8 cellular contexts compared by ENCODE assay signal in genomic region chr5:116572375-116573278, GRCh38. TPM values are rescaled to one million over a fixed set of nuclear protein-coding genes. Genes with fewer than 3 reads are reported as not detected.
DNase-seq lines count a peak whose midpoint lies in the region; ATAC-seq and TF ChIP-seq lines count a peak whose summit lies in the region.

No MANE protein-coding gene starts in this region.

- peak; percentile 41 for DNase-seq in WTC11 (ENCODE audit: low spot score)
- peak; percentile 64 for DNase-seq in left ventricle myocardium superior
- peak; percentile 48 for DNase-seq in progenitor cell of endocrine pancreas (ENCODE audit: low spot score, unreplicated experiment)
- DNase-seq in GM20000 (ENCODE audit: low spot score): no peak
- DNase-seq in SKM-1 (lab: John Stamatoyannopoulos, UW; ENCODE audit: unreplicated experiment): no peak

- H3K4me3 Mint-ChIP-seq in WTC11 (peak overlapping the region; percentile 100), progenitor cell of endocrine pancreas (ENCODE audit: low read depth) (peak overlapping the region; percentile 99)

- H3K9me3 Mint-ChIP-seq in WTC11 (no peaks in the 10 kb centered on the region), progenitor cell of endocrine pancreas (ENCODE audit: low read depth) (no peaks in the 10 kb centered on the region)

- H3K9me3 ChIP-seq in HEK293 (ENCODE audit: control insufficient read depth, insufficient read depth, low read depth, low read length): no peaks in the 10 kb centered on the region

- CTCF ChIA-PET in HEK293 (lab: Yijun Ruan, JAX) (interaction anchor here (0.6 to 1.3 kb wide), 6 partner anchors 13 to 822 kb away, joined by 3 to 4 read pairs (median 3); no protein-coding TSS in a partner anchor), WTC11 (lab: Charles Lee) (interaction anchor here (1.2 kb wide), 1 partner anchor 291 kb away, joined by 3 read pairs; no protein-coding TSS in a partner anchor)

- H3K4me1 ChIP-seq in HEK293 (ENCODE audit: control insufficient read depth, insufficient read depth, low read length): peaks cover 14% of the 10 kb centered on the region

- POLR2A ChIA-PET in HEK293 (lab: Yijun Ruan, JAX): no interaction called here
- POLR2A ChIA-PET in WTC11 (lab: Charles Lee): interaction anchor here (0.7 kb wide), 1 partner anchor 199 kb away, joined by 4 read pairs; no protein-coding TSS in a partner anchor

- peak; percentile 57; the same call in 1 of the 2 replicates for TF ChIP-seq CTCF in HEK293 (tag by site-specific recombination; IDR thresholded peaks at IDR 0.05)
- TF ChIP-seq CTCF in WTC11 (IDR thresholded peaks at IDR 0.05): no peak
- TF ChIP-seq CTCF in progenitor cell of endocrine pancreas (IDR thresholded peaks at IDR 0.05; ENCODE audit: unreplicated experiment): no peak
- no peak for TF ChIP-seq CTCF in GM20000 (IDR thresholded peaks at IDR 0.05; ENCODE audit: extremely low read depth, missing control alignments)

- no peak for ATAC-seq in WTC11
- peak; percentile 5 for ATAC-seq in left ventricle myocardium superior
- ATAC-seq in HG03139 (IDR thresholded peaks at IDR 0.05; ENCODE audit: unreplicated experiment): no peak
- no peak for ATAC-seq in HG03442 (IDR thresholded peaks at IDR 0.05; ENCODE audit: unreplicated experiment)

- H3K4me1 Mint-ChIP-seq in WTC11: peaks cover 44% of the 10 kb centered on the region
- H3K4me1 Mint-ChIP-seq in progenitor cell of endocrine pancreas (ENCODE audit: low read depth): peaks cover 29% of the 10 kb centered on the region

- H3K4me3 ChIP-seq in HEK293 (ENCODE audit: low read depth, low read length): peak overlapping the region; percentile 68

- peak overlapping the region; percentile 72 for H3K27ac ChIP-seq in HEK293 (ENCODE audit: extremely low read depth, low read depth, low read length)

- peaks cover 59% of the 10 kb centered on the region for H3K36me3 Mint-ChIP-seq in WTC11
- H3K36me3 Mint-ChIP-seq in progenitor cell of endocrine pancreas (ENCODE audit: insufficient read depth): no peaks in the 10 kb centered on the region

- H3K36me3 ChIP-seq in HEK293 (ENCODE audit: control insufficient read depth in 2 of 2, insufficient read depth in 1 of 2, low read length in 2 of 2): no peaks in the 10 kb centered on the region

- peak overlapping the region; percentile 96 for H3K27ac Mint-ChIP-seq in WTC11
- peak overlapping the region; percentile 98 for H3K27ac Mint-ChIP-seq in progenitor cell of endocrine pancreas

- intact Hi-C loops in left ventricle myocardium superior (cut with micrococcal nuclease): no loop called here

- H3K27me3 Mint-ChIP-seq in WTC11 (ENCODE audit: low read depth) (no peaks in the 10 kb centered on the region), progenitor cell of endocrine pancreas (no peaks in the 10 kb centered on the region)

TF ChIP-seq in HEK293, 187 proteins besides CTCF, POLR2A, EP300 and RAD21 (continues in another document):
- TF ChIP-seq BCL6B (tag by site-specific recombination; IDR thresholded peaks at IDR 0.05): peak; percentile 78; the same call in 1 of the 2 replicates
- TF ChIP-seq ZNF426 (tag by site-specific recombination; IDR thresholded peaks at IDR 0.05): no peak
- TF ChIP-seq SP3 (tag by site-specific recombination; IDR thresholded peaks at IDR 0.05): peak; percentile 81
- TF ChIP-seq SALL2 (tag by site-specific recombination; IDR thresholded peaks at IDR 0.05; ENCODE audit: borderline replicate concordance): no peak
- TF ChIP-seq ZNF10 (tag by site-specific recombination; IDR thresholded peaks at IDR 0.05): no peak
- TF ChIP-seq ZBTB49 (tag by site-specific recombination; IDR thresholded peaks at IDR 0.05; ENCODE audit: low read depth): no peak
- TF ChIP-seq MYNN (tag by site-specific recombination; IDR thresholded peaks at IDR 0.05; ENCODE audit: borderline replicate concordance): no peak
- TF ChIP-seq ZSCAN23 (tag by site-specific recombination; IDR thresholded peaks at IDR 0.05): no peak
- TF ChIP-seq GLIS2 (tag by site-specific recombination; IDR thresholded peaks at IDR 0.05): peak; percentile 56
- TF ChIP-seq WT1 (tag by site-specific recombination; IDR thresholded peaks at IDR 0.05): peak; percentile 24; the same call in 1 of the 2 replicates

TF ChIP-seq in WTC11, 78 proteins besides CTCF, POLR2A, EP300 and RAD21 (continues in another document):
- 0 out of 2 replicates have a peak, but pooled peaks have one; percentile 30 for TF ChIP-seq KAT7 (CRISPR knock-in tag; IDR thresholded peaks at IDR 0.05; ENCODE audit: borderline replicate concordance)
- TF ChIP-seq E2F4 (CRISPR knock-in tag; IDR thresholded peaks at IDR 0.05; ENCODE audit: borderline replicate concordance, low read depth): no peak
- no peak for TF ChIP-seq SOX15 (CRISPR knock-in tag; IDR thresholded peaks at IDR 0.05)
- TF ChIP-seq MAX (CRISPR knock-in tag; IDR thresholded peaks at IDR 0.05): 0 out of 2 replicates have a peak, but pooled peaks have one; percentile 14
- 0 out of 2 replicates have a peak, but pooled peaks have one; percentile 38 for TF ChIP-seq TEAD1 (CRISPR knock-in tag; IDR thresholded peaks at IDR 0.05)
- TF ChIP-seq FOXK1 (CRISPR knock-in tag; IDR thresholded peaks at IDR 0.05): 0 out of 2 replicates have a peak, but pooled peaks have one; percentile 43
- TF ChIP-seq ZBTB21 (CRISPR knock-in tag; IDR thresholded peaks at IDR 0.05; ENCODE audit: borderline replicate concordance): no peak; the same call in 1 of the 2 replicates
- 0 out of 2 replicates have a peak, but pooled peaks have one; percentile 20 for TF ChIP-seq TEAD4 (CRISPR knock-in tag; IDR thresholded peaks at IDR 0.05)
- peak; percentile 61; the same call in 1 of the 2 replicates for TF ChIP-seq PRDM15 (CRISPR knock-in tag; IDR thresholded peaks at IDR 0.05)
- TF ChIP-seq ZBTB43 (CRISPR knock-in tag; IDR thresholded peaks at IDR 0.05): 0 out of 2 replicates have a peak, but pooled peaks have one; percentile 45
- no peak for TF ChIP-seq ZNF423 (CRISPR knock-in tag; IDR thresholded peaks at IDR 0.05)

RNA-seq across cellular contexts. Expression of gene SEMA6A, which starts 2.0 kb away (rescaled TPM):
- total RNA-seq in WTC11 (2021): 336 to 406 TPM (median 357 TPM) in 3 replicates
- total RNA-seq in left ventricle myocardium superior: 6.4 TPM
- 89.9 and 105 TPM in 2 replicates for total RNA-seq in progenitor cell of endocrine pancreas

Comparison
In these comparisons a context has a peak if more than half of its experiments do, and no peak if none do; other contexts are left out.
1. DNase-seq: peak in WTC11 (single experiment), left ventricle myocardium superior (single experiment) and progenitor cell of endocrine pancreas (single experiment); none in GM20000 (single experiment) and SKM-1 (single experiment).
2. RNA of gene SEMA6A, which starts 2.0 kb away (total RNA-seq): 336 to 406 TPM in WTC11 and 89.9 to 105 TPM in progenitor cell of endocrine pancreas; 6.4 TPM in left ventricle myocardium superior (single experiment); every median in the first group is over 10 times any median in the second.
3. Of the 8 proteins assayed by ChIP-seq in both HEK293 and WTC11: peak only in HEK293: CTCF and ZNF121; only in WTC11: none; in both: none; in neither: 6.